9 cellular contexts compared by ENCODE assay signal in genomic region chr18:55422456-55423185, GRCh38.
DNase-seq lines count a peak whose midpoint lies in the region; ATAC-seq, FAIRE-seq and TF ChIP-seq lines count a peak whose summit lies in the region.
"Had no signal": no experiment of that assay in that cellular context is flagged by ENCODE, and none has a peak within 500 bp of the region (broad histone marks: within the 10 kb centered on the region; RNA-seq: fewer than 3 reads in every experiment).

No MANE protein-coding gene starts in this region.

- H3K36me3 ChIP-seq in Karpas-422 (ENCODE audit: insufficient read depth, low read length), result no peaks in the 10 kb centered on the region
- H3K36me3 ChIP-seq in suprapubic skin, result no peaks in the 10 kb centered on the region
- no peaks in the 10 kb centered on the region for H3K36me3 ChIP-seq in PC-3 (ENCODE audit: low read depth, low read length)

- no peak for ATAC-seq in PC-3

- H3K4me3 ChIP-seq in Karpas-422 (ENCODE audit: low read length), result peak overlapping the region; percentile 33
- H3K4me3 ChIP-seq in suprapubic skin, result peak overlapping the region; percentile 50
- no peak overlapping the region for H3K4me3 ChIP-seq in PC-3 (ENCODE audit: low read length)

- FAIRE-seq in islet of Langerhans (lab: Jason Lieb, UNC) (peak; percentile 73), GM12892 (lab: Jason Lieb, UNC) (no peak)

- H3K9me3 ChIP-seq in Karpas-422 (ENCODE audit: low read length) (no peaks in the 10 kb centered on the region), suprapubic skin (no peaks in the 10 kb centered on the region), PC-3 (ENCODE audit: low read length) (no peaks in the 10 kb centered on the region)

- TF ChIP-seq POLR2A in suprapubic skin (IDR thresholded peaks at IDR 0.05) (no peak), GM12892 (IDR thresholded peaks at IDR 0.05; ENCODE audit: low read depth, low read length) (no peak)

- H3K27me3 ChIP-seq in Karpas-422 (ENCODE audit: low read length), result no peaks in the 10 kb centered on the region
- H3K27me3 ChIP-seq in suprapubic skin, result no peaks in the 10 kb centered on the region
- no peaks in the 10 kb centered on the region for H3K27me3 ChIP-seq in PC-3 (ENCODE audit: low read length)

- CTCF ChIA-PET in PC-3 (lab: Charles Lee), result no interaction called here

- peak overlapping the region; percentile 55 to 94 (median 88) for H3K4me3 Mint-ChIP-seq in brain
- H3K4me3 Mint-ChIP-seq: dendritic cell treated with granulocyte-macrophage colony-stimulating factor and Interleukin-4, amounts not matched to agents 40 ng/mL and 50 ng/mL, for 4 days had no signal

- H3K9ac ChIP-seq in Karpas-422 (ENCODE audit: low read length) (peak overlapping the region; percentile 71), PC-3 (ENCODE audit: low read length) (no peak overlapping the region)

- H3K4me1 Mint-ChIP-seq in brain, result peaks cover 99% of the 10 kb centered on the region

- H4K20me1 ChIP-seq in Karpas-422 (ENCODE audit: insufficient read depth, low read depth, low read length), result no peaks in the 10 kb centered on the region
- H4K20me1 ChIP-seq in PC-3 (ENCODE audit: low read length), result no peaks in the 10 kb centered on the region

- 19% methylated on average over 14 of the region's 14 CpGs for WGBS in suprapubic skin

- H3K4me1 ChIP-seq in Karpas-422 (ENCODE audit: low read length), result peaks cover 99% of the 10 kb centered on the region
- H3K4me1 ChIP-seq in suprapubic skin, result peaks cover 35% of the 10 kb centered on the region
- H3K4me1 ChIP-seq in PC-3 (ENCODE audit: insufficient read depth, low read length), result no peaks in the 10 kb centered on the region

- POLR2A ChIA-PET in PC-3 (lab: Charles Lee; ENCODE audit: unreplicated experiment), result no interaction called here

- TF ChIP-seq CTCF in brain (conservative IDR thresholded peaks at IDR 0.05) (no peak), suprapubic skin (IDR thresholded peaks at IDR 0.05) (no peak), PC-3 (conservative IDR thresholded peaks at IDR 0.05; ENCODE audit: low read depth, low read length) (no peak)

- peak overlapping the region; percentile 77 to 99 (median 98) for H3K27ac Mint-ChIP-seq in brain
- H3K27ac Mint-ChIP-seq: dendritic cell treated with granulocyte-macrophage colony-stimulating factor and Interleukin-4, amounts not matched to agents 40 ng/mL and 50 ng/mL, for 4 days had no signal

- no peaks in the 10 kb centered on the region for H3F3A ChIP-seq in PC-3 (ENCODE audit: low read length, unreplicated experiment)

- peak; percentile 75 for DNase-seq in Karpas-422
- DNase-seq in suprapubic skin (ENCODE audit: low spot score in 2 of 2), result no peak
- DNase-seq in HCEC 1CT, result no peak
- no peak for DNase-seq in PC-3
- DNase-seq in GM12892 (ENCODE audit: insufficient read length), result no peak
- no peak for DNase-seq in activated effector memory CD4-positive, alpha-beta T cell treated with anti-CD3 and anti-CD28 coated beads, Interleukin-2, amount 50 U/mL, for 16 hours

- no peaks in the 10 kb centered on the region for H3K9me2 ChIP-seq in Karpas-422 (replicated peaks; ENCODE audit: insufficient read depth, low read length)
- no peaks in the 10 kb centered on the region for H3K9me2 ChIP-seq in PC-3 (replicated peaks; ENCODE audit: low read length)

- H3K4me2 ChIP-seq in Karpas-422 (ENCODE audit: low read depth, low read length, poor library complexity, severe bottlenecking) (peak overlapping the region; percentile 68), PC-3 (ENCODE audit: low read length) (no peak overlapping the region)

- BruUV-seq in PC-3 (replicated peaks; lab: Mats Ljungman, UMichigan), result no TSS peak

- peak overlapping the region; percentile 98 for H3K27ac ChIP-seq in Karpas-422 (ENCODE audit: low read length)
- H3K27ac ChIP-seq in suprapubic skin, result peak overlapping the region; percentile 85
- H3K27ac ChIP-seq in PC-3 (ENCODE audit: low read length), result no peak overlapping the region

- H2AFZ ChIP-seq in Karpas-422 (ENCODE audit: low read length), result no peak overlapping the region
- no peak overlapping the region for H2AFZ ChIP-seq in PC-3 (ENCODE audit: low read length)

- H3K27me3 Mint-ChIP-seq in brain, result peaks cover 4% of the 10 kb centered on the region
- H3K27me3 Mint-ChIP-seq: dendritic cell treated with granulocyte-macrophage colony-stimulating factor and Interleukin-4, amounts not matched to agents 40 ng/mL and 50 ng/mL, for 4 days had no signal

- no peak for TF ChIP-seq EP300 in suprapubic skin (IDR thresholded peaks at IDR 0.05)

- H3K79me2 ChIP-seq in Karpas-422 (ENCODE audit: low read length) (peaks cover 46% of the 10 kb centered on the region), PC-3 (ENCODE audit: low read length) (no peaks in the 10 kb centered on the region)

- intact Hi-C loops in PC-3 (cut with micrococcal nuclease), result no loop called here

- H3K9me3 Mint-ChIP-seq in brain, result peaks cover 0 to 4% (median 0%) of the 10 kb centered on the region in 5 experiments
- H3K9me3 Mint-ChIP-seq: dendritic cell treated with granulocyte-macrophage colony-stimulating factor and Interleukin-4, amounts not matched to agents 40 ng/mL and 50 ng/mL, for 4 days had no signal

- H3K36me3 Mint-ChIP-seq in brain, result no peaks in the 10 kb centered on the region
